27 cellular contexts compared by ENCODE assay signal in the genomic region with DNA sequence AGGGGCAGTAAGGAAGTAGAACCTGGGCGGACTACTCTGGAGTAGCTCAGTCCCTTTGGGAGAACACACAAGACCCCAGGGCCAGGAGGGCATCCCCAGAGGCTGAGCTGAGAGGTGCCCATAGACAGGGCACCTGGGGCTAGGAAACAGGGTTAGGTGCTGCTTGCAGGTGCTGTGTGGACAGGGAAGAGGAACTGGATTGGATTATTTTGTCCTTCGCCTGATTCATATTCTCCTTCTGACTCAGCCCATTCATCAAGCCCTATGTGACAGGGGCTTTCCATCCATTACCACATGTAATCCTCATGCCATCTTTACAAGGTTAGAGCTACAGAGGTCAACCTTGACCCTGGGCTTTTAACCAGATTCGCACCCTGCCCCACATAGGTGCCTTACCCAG.
DNase-seq lines count a peak whose midpoint lies in the region; ATAC-seq, FAIRE-seq and TF ChIP-seq lines count a peak whose summit lies in the region.
"Had no signal": no experiment of that assay in that cellular context is flagged by ENCODE, and none has a peak within 500 bp of the region (broad histone marks: within the 10 kb centered on the region; RNA-seq: fewer than 3 reads in every experiment).

No MANE protein-coding gene starts in this region.

- H3K27ac Mint-ChIP-seq in stimulated activated memory B cell treated with anti-CD40 and anti-IgM and Interleukin-4, amounts not matched to agents 10 μg/mL and 1 μg/mL and 100 μg/mL, for 72 hours: no peak overlapping the region
- H3K27ac Mint-ChIP-seq: activated naive CD8-positive, alpha-beta T cell treated with anti-CD3 and anti-CD28 coated beads, Interleukin-2, amount 50 U/mL, for 24 hours; GM23338; natural killer cell; stimulated activated naive CD8-positive, alpha-beta T cell treated with anti-CD3 and anti-CD28 coated beads, Interleukin-15, Interleukin-2, amounts not matched to agents 100 ng/mL and 50 ng/mL, for 24 hours had no signal

- no TSS peak for BruUV-seq in HepG2 (replicated peaks; lab: Mats Ljungman, UMichigan)

- H3K79me2 ChIP-seq in HepG2 (ENCODE audit: insufficient read depth, low read length): no peaks in the 10 kb centered on the region

- no peak overlapping the region for H3K4me3 ChIP-seq in HepG2 (replicated peaks in 1 of 3; ENCODE audit: insufficient read depth in 1 of 3, low read depth in 2 of 3, low read length in 3 of 3)
- H3K4me3 ChIP-seq: GM23338, pancreas, sigmoid colon, transverse colon had no signal

- no peaks in the 10 kb centered on the region for H3K27me3 ChIP-seq in HepG2 (ENCODE audit: control insufficient read depth in 1 of 2, insufficient read depth in 2 of 2, low read length in 2 of 2)
- H3K27me3 ChIP-seq: pancreas, transverse colon had no signal

- FAIRE-seq in HepG2 (lab: Jason Lieb, UNC): no peak
- FAIRE-seq: bronchial epithelial cell, endothelial cell of umbilical vein, pancreas had no signal

- H3K9ac ChIP-seq in HepG2 (ENCODE audit: insufficient read depth, low read depth, low read length): no peak overlapping the region

- DNase-seq in GM13977 (ENCODE audit: low spot score): peak; percentile 11
- peak; percentile 38 for DNase-seq in SW480 (ENCODE audit: low spot score)
- no peak for DNase-seq in HepG2 (ENCODE audit: low spot score)
- DNase-seq in SW 1271 (lab: John Stamatoyannopoulos, UW): no peak
- no peak for DNase-seq in T-helper 2 cell
- DNase-seq: activated CD4-positive, alpha-beta T cell treated with anti-CD3 and anti-CD28 coated beads for 4 hours; activated CD8-positive, alpha-beta memory T cell treated with anti-CD3 and anti-CD28 coated beads, Interleukin-2, amount 50 U/mL, for 4 hours; activated effector memory CD4-positive, alpha-beta T cell treated with Interleukin-2 at 50 U/mL for 16 hours; activated naive CD8-positive, alpha-beta T cell treated with anti-CD3 and anti-CD28 coated beads, Interleukin-2, amount 50 U/mL, for 24 hours; AML-193; dermis blood vessel endothelial cell; foreskin melanocyte; KBM-7; mesenchymal stem cell; natural killer cell; NCI-H1092 treated with DMSO at 0.1 percent for 48 hours; NCI-H524 treated with DMSO at 0.1 percent for 48 hours; pancreas; sigmoid colon; transverse colon had no signal

- H3K4me2 ChIP-seq in HepG2 (ENCODE audit: low read depth, low read length): no peak overlapping the region
- H3K4me2 ChIP-seq: GM23338 had no signal

- no peaks in the 10 kb centered on the region for H3K36me3 ChIP-seq in HepG2 (replicated peaks in 1 of 2; ENCODE audit: control insufficient read depth in 1 of 2, insufficient read depth in 2 of 2, low read length in 2 of 2)
- H3K36me3 ChIP-seq: pancreas, sigmoid colon, transverse colon had no signal

- H3K4me3 Mint-ChIP-seq in stimulated activated memory B cell treated with anti-CD40 and anti-IgM and Interleukin-4, amounts not matched to agents 10 μg/mL and 1 μg/mL and 100 μg/mL, for 72 hours: no peak overlapping the region
- H3K4me3 Mint-ChIP-seq: activated naive CD8-positive, alpha-beta T cell treated with anti-CD3 and anti-CD28 coated beads, Interleukin-2, amount 50 U/mL, for 24 hours; GM23338; natural killer cell; stimulated activated naive CD8-positive, alpha-beta T cell treated with anti-CD3 and anti-CD28 coated beads, Interleukin-15, Interleukin-2, amounts not matched to agents 100 ng/mL and 50 ng/mL, for 24 hours had no signal

- intact Hi-C loops in HepG2 (cut with micrococcal nuclease; ENCODE audit: unreplicated experiment): no loop called here

- TF ChIP-seq RAD21 in HepG2 (CRISPR knock-in tag; IDR thresholded peaks at IDR 0.05): no peak

- POLR2A ChIA-PET in HepG2 (lab: Yijun Ruan, JAX): no interaction called here

- no peak overlapping the region for H3K27ac ChIP-seq in HepG2 (ENCODE audit: extremely low read length, insufficient read depth, low read length)
- H3K27ac ChIP-seq: sigmoid colon, transverse colon had no signal

- 11% methylated on average over 1 of the region's 3 CpGs for WGBS in HepG2 (ENCODE audit: low lambda C conversion rate)

- H3K4me1 ChIP-seq in HepG2 (ENCODE audit: insufficient read depth, low read length): no peaks in the 10 kb centered on the region
- H3K4me1 ChIP-seq: pancreas, sigmoid colon, transverse colon had no signal

- TF ChIP-seq EP300 in HepG2 (IDR thresholded peaks at IDR 0.05; ENCODE audit: low read depth in 2 of 2, low read length in 2 of 2) (no peak), HepG2 (CRISPR knock-in tag; IDR thresholded peaks at IDR 0.05; ENCODE audit: borderline replicate concordance) (no peak)

- no peak for TF ChIP-seq POLR2A in HepG2 (IDR thresholded peaks at IDR 0.05; ENCODE audit: insufficient read depth in 1 of 2, low read depth in 2 of 2, low read length in 2 of 2)

- ATAC-seq in HG02870 (IDR thresholded peaks at IDR 0.05; ENCODE audit: unreplicated experiment) (peak; percentile 55), HepG2 (no peak), HG02973 (IDR thresholded peaks at IDR 0.05; ENCODE audit: unreplicated experiment) (no peak)
- ATAC-seq in stimulated activated memory B cell treated with anti-CD40 and anti-IgM and Interleukin-4, amounts not matched to agents 10 μg/mL and 1 μg/mL and 100 μg/mL, for 72 hours: peak; percentile 48
- ATAC-seq: activated naive CD8-positive, alpha-beta T cell treated with anti-CD3 and anti-CD28 coated beads, Interleukin-2, amount 50 U/mL, for 24 hours; GM23338; natural killer cell had no signal

- H3K27me3 Mint-ChIP-seq in stimulated activated memory B cell treated with anti-CD40 and anti-IgM and Interleukin-4, amounts not matched to agents 10 μg/mL and 1 μg/mL and 100 μg/mL, for 72 hours: peaks cover 39% of the 10 kb centered on the region

- H3K9me3 Mint-ChIP-seq in stimulated activated memory B cell treated with anti-CD40 and anti-IgM and Interleukin-4, amounts not matched to agents 10 μg/mL and 1 μg/mL and 100 μg/mL, for 72 hours: peaks cover 6% of the 10 kb centered on the region
- H3K9me3 Mint-ChIP-seq: natural killer cell had no signal

- TF ChIP-seq CTCF in GM13977 (IDR thresholded peaks at IDR 0.05; ENCODE audit: extremely low read depth, insufficient read depth, missing control alignments) (no peak), HepG2 (CRISPR knock-in tag; IDR thresholded peaks at IDR 0.05) (no peak)

- H2AFZ ChIP-seq in HepG2 (ENCODE audit: low read length): no peak overlapping the region
- H2AFZ ChIP-seq: GM23338 had no signal

- CTCF ChIA-PET in HepG2 (lab: Yijun Ruan, JAX; ENCODE audit: low intra/inter-chr PET ratio, low total read pairs): no interaction called here

- H3K9me3 ChIP-seq in HepG2 (ENCODE audit: low read length): no peaks in the 10 kb centered on the region
- H3K9me3 ChIP-seq: pancreas, sigmoid colon, transverse colon had no signal

- in situ Hi-C loops in GM13977 (cut with MboI; ENCODE audit: low pct_unique_long_range_greater_than_20kb, low sequenced_read_pairs, unreplicated experiment) (no loop called here), HepG2 (cut with HindIII; ENCODE audit: extremely low pct_ligation_motif_present, low pct_unique_long_range_greater_than_20kb) (no loop called here)

- no peaks in the 10 kb centered on the region for H3K4me1 Mint-ChIP-seq in stimulated activated memory B cell treated with anti-CD40 and anti-IgM and Interleukin-4, amounts not matched to agents 10 μg/mL and 1 μg/mL and 100 μg/mL, for 72 hours
- H3K4me1 Mint-ChIP-seq: activated naive CD8-positive, alpha-beta T cell treated with anti-CD3 and anti-CD28 coated beads, Interleukin-2, amount 50 U/mL, for 24 hours; GM23338; natural killer cell had no signal

- no peaks in the 10 kb centered on the region for H4K20me1 ChIP-seq in HepG2 (ENCODE audit: insufficient read depth, low read length)

- no peaks in the 10 kb centered on the region for H3K36me3 Mint-ChIP-seq in stimulated activated memory B cell treated with anti-CD40 and anti-IgM and Interleukin-4, amounts not matched to agents 10 μg/mL and 1 μg/mL and 100 μg/mL, for 72 hours
- H3K36me3 Mint-ChIP-seq: natural killer cell had no signal

TF ChIP-seq in HepG2, 621 proteins besides CTCF, POLR2A, EP300 and RAD21 (continues in another document):
- no peak for TF ChIP-seq SOX6 (IDR thresholded peaks at IDR 0.05)
- TF ChIP-seq SOX6 (CRISPR knock-in tag; IDR thresholded peaks at IDR 0.05): no peak
- no peak for TF ChIP-seq MED8 (CRISPR knock-in tag; IDR thresholded peaks at IDR 0.05; ENCODE audit: insufficient replicate concordance)
- TF ChIP-seq SIX4 (CRISPR knock-in tag; IDR thresholded peaks at IDR 0.05): no peak
- no peak for TF ChIP-seq MED13 (CRISPR knock-in tag; IDR thresholded peaks at IDR 0.05)
- no peak for TF ChIP-seq BRCA1 (CRISPR knock-in tag; IDR thresholded peaks at IDR 0.05)
- TF ChIP-seq ZNF317 (CRISPR knock-in tag; IDR thresholded peaks at IDR 0.05): no peak
- TF ChIP-seq ZNF460 (CRISPR knock-in tag; IDR thresholded peaks at IDR 0.05; ENCODE audit: borderline replicate concordance): no peak
- TF ChIP-seq ZMYM4 (CRISPR knock-in tag; IDR thresholded peaks at IDR 0.05): no peak
- TF ChIP-seq, protein P1, sequence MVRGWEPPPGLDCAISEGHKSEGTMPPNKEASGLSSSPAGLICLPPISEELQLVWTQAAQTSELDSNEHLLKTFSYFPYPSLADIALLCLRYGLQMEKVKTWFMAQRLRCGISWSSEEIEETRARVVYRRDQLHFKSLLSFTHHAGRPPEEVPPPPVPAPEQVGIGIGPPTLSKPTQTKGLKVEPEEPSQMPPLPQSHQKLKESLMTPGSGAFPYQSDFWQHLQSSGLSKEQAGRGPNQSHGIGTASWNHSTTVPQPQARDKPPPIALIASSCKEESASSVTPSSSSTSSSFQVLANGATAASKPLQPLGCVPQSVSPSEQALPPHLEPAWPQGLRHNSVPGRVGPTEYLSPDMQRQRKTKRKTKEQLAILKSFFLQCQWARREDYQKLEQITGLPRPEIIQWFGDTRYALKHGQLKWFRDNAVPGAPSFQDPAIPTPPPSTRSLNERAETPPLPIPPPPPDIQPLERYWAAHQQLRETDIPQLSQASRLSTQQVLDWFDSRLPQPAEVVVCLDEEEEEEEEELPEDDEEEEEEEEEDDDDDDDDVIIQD (CRISPR knock-in tag; IDR thresholded peaks at IDR 0.05; ENCODE audit: low read depth): no peak
- TF ChIP-seq, protein P2, sequence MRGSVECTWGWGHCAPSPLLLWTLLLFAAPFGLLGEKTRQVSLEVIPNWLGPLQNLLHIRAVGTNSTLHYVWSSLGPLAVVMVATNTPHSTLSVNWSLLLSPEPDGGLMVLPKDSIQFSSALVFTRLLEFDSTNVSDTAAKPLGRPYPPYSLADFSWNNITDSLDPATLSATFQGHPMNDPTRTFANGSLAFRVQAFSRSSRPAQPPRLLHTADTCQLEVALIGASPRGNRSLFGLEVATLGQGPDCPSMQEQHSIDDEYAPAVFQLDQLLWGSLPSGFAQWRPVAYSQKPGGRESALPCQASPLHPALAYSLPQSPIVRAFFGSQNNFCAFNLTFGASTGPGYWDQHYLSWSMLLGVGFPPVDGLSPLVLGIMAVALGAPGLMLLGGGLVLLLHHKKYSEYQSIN (CRISPR knock-in tag; IDR thresholded peaks at IDR 0.05; ENCODE audit: borderline replicate concordance): no peak
- no peak for TF ChIP-seq RBAK (CRISPR knock-in tag; IDR thresholded peaks at IDR 0.05)

Comparison
In these comparisons a context has a peak if more than half of its experiments do, and no peak if none do; other contexts are left out.
1. DNase-seq: peak in GM13977 (single experiment) and SW480 (single experiment); none in HepG2 (single experiment), SW 1271 (0 of 2) and T-helper 2 cell (0 of 5).
2. ATAC-seq: peak in HG02870 (single experiment) and stimulated activated memory B cell treated with anti-CD40 and anti-IgM and Interleukin-4, amounts not matched to agents 10 μg/mL and 1 μg/mL and 100 μg/mL, for 72 hours (single experiment); none in HepG2 (single experiment) and HG02973 (single experiment).